In genomic region chr5:117473075-117473595, GRCh38 we compare ENCODE assay signal across 20 cellular contexts.
DNase-seq lines count a peak whose midpoint lies in the region; ATAC-seq and TF ChIP-seq lines count a peak whose summit lies in the region.
"Had no signal": no experiment of that assay in that cellular context is flagged by ENCODE, and none has a peak within 500 bp of the region (broad histone marks: within the 10 kb centered on the region; RNA-seq: fewer than 3 reads in every experiment).

No MANE protein-coding gene starts in this region.

- peaks cover 6% of the 10 kb centered on the region for H3K4me1 Mint-ChIP-seq in WTC11
- H3K4me1 Mint-ChIP-seq: activated B cell treated with CpG ODN at 0.5 μM for 24 hours; naive thymus-derived CD8-positive, alpha-beta T cell had no signal

- TF ChIP-seq EP300 in gastroesophageal sphincter (IDR thresholded peaks at IDR 0.05), result no peak

- no peaks in the 10 kb centered on the region for H3K36me3 Mint-ChIP-seq in WTC11
- H3K36me3 Mint-ChIP-seq: naive thymus-derived CD8-positive, alpha-beta T cell had no signal

- H3K27me3 Mint-ChIP-seq in WTC11 (ENCODE audit: low read depth), result no peaks in the 10 kb centered on the region
- H3K27me3 Mint-ChIP-seq: activated B cell treated with CpG ODN at 0.5 μM for 24 hours; naive thymus-derived CD8-positive, alpha-beta T cell had no signal

- no peaks in the 10 kb centered on the region for H3K9me3 Mint-ChIP-seq in WTC11
- H3K9me3 Mint-ChIP-seq: activated B cell treated with CpG ODN at 0.5 μM for 24 hours had no signal

- TF ChIP-seq CTCF in WTC11 (IDR thresholded peaks at IDR 0.05) (no peak), mucosa of descending colon (IDR thresholded peaks at IDR 0.05) (no peak), gastroesophageal sphincter (IDR thresholded peaks at IDR 0.05) (no peak)

- POLR2A ChIA-PET in WTC11 (lab: Charles Lee), result no interaction called here

- TF ChIP-seq POLR2A in gastroesophageal sphincter (IDR thresholded peaks at IDR 0.05), result no peak

- H3K4me3 Mint-ChIP-seq in WTC11, result no peak overlapping the region
- H3K4me3 Mint-ChIP-seq: activated B cell treated with CpG ODN at 0.5 μM for 24 hours; activated T-cell treated with anti-CD3 and anti-CD28 coated beads, Interleukin-2, amount 50 U/mL, for 72 hours; naive thymus-derived CD8-positive, alpha-beta T cell had no signal

- ATAC-seq in WTC11 (peak; percentile 38; the same call in 1 of the 2 replicates), mucosa of descending colon (no peak), gastroesophageal sphincter (no peak), GM18498 (IDR thresholded peaks at IDR 0.05; ENCODE audit: unreplicated experiment) (no peak)
- ATAC-seq: activated T-cell treated with anti-CD3 and anti-CD28 coated beads, Interleukin-2, amount 50 U/mL, for 72 hours; K562; naive thymus-derived CD8-positive, alpha-beta T cell had no signal

- no peaks in the 10 kb centered on the region for H3K36me3 ChIP-seq in neuron (ENCODE audit: insufficient read depth, low read length)
- no peaks in the 10 kb centered on the region for H3K36me3 ChIP-seq in mucosa of descending colon (ENCODE audit: low read depth)
- no peaks in the 10 kb centered on the region for H3K36me3 ChIP-seq in gastroesophageal sphincter
- H3K36me3 ChIP-seq: BLaER1, SJSA1 had no signal

- intact Hi-C loops in mucosa of descending colon (cut with DNase I, micrococcal nuclease), result no loop called here

- H3K4me1 ChIP-seq in neuron (ENCODE audit: insufficient read depth, low read length) (peaks cover 18% of the 10 kb centered on the region), mucosa of descending colon (ENCODE audit: low read depth) (no peaks in the 10 kb centered on the region), gastroesophageal sphincter (peaks cover 0 to 10% (median 0%) of the 10 kb centered on the region in 3 donors)
- H3K4me1 ChIP-seq: BLaER1, SJSA1 had no signal

- WGBS in gastroesophageal sphincter (ENCODE audit: low coverage in 1 of 2), 2 donors, result 23 to 33% methylated on average over 4 of the region's 4 CpGs

- peak overlapping the region; percentile 46; the same call in 1 of the 2 replicates for H3K27ac Mint-ChIP-seq in WTC11
- H3K27ac Mint-ChIP-seq: activated B cell treated with CpG ODN at 0.5 μM for 24 hours; activated T-cell treated with anti-CD3 and anti-CD28 coated beads, Interleukin-2, amount 50 U/mL, for 72 hours; naive thymus-derived CD8-positive, alpha-beta T cell had no signal

- no peak overlapping the region for H2AFZ ChIP-seq in neuron (ENCODE audit: low read depth, low read length)

- peak overlapping the region; percentile 2 for H3K4me3 ChIP-seq in neuron (ENCODE audit: low read length)
- no peak overlapping the region for H3K4me3 ChIP-seq in mucosa of descending colon
- H3K4me3 ChIP-seq in gastroesophageal sphincter, result no peak overlapping the region
- H3K4me3 ChIP-seq: BLaER1, K562, SJSA1 had no signal

- DNase-seq in DMS79 treated with DMSO at 0.1 percent for 48 hours (lab: John Stamatoyannopoulos, UW) (peak; percentile 8), NCI-H1694 (lab: John Stamatoyannopoulos, UW) (peak; percentile 25), WTC11 (ENCODE audit: low spot score) (no peak), mucosa of descending colon (no peak)
- no peak for DNase-seq in stimulated activated CD4-positive, alpha-beta T cell treated with anti-CD3 and anti-CD28 coated beads, Interleukin-15, amount 100 ng/mL, for 24 hours
- DNase-seq: activated B cell treated with CpG ODN at 0.5 μM for 24 hours; activated CD4-positive, alpha-beta T cell treated with anti-CD3 and anti-CD28 coated beads, Interleukin-2, amount 50 U/mL, for 1 hour; activated naive CD4-positive, alpha-beta T cell treated with Interleukin-2 at 50 U/mL for 16 hours; activated T-cell treated with anti-CD3 and anti-CD28 coated beads, Interleukin-2, amount 50 U/mL, for 72 hours; glutamatergic neuron; midbrain; naive thymus-derived CD8-positive, alpha-beta T cell; NCI-H526 treated with DMSO at 0.1 percent for 48 hours; trophoblast cell had no signal

- H3K27ac ChIP-seq in gastroesophageal sphincter, result no peak overlapping the region
- H3K27ac ChIP-seq: BLaER1, SJSA1 had no signal

- H3K27me3 ChIP-seq in neuron (ENCODE audit: insufficient read depth, low read length) (no peaks in the 10 kb centered on the region), gastroesophageal sphincter (no peaks in the 10 kb centered on the region)
- H3K27me3 ChIP-seq: BLaER1, SJSA1 had no signal

- CTCF ChIA-PET in WTC11 (lab: Charles Lee), result interaction anchor here (1.5 kb wide), 1 partner anchor 18 kb away, joined by 8 read pairs; no protein-coding TSS in a partner anchor

- H3K9me3 ChIP-seq in neuron (ENCODE audit: low read length) (no peaks in the 10 kb centered on the region), mucosa of descending colon (no peaks in the 10 kb centered on the region), gastroesophageal sphincter (no peaks in the 10 kb centered on the region)
- H3K9me3 ChIP-seq: BLaER1 had no signal

TF ChIP-seq in WTC11, 78 proteins besides CTCF, POLR2A, EP300 and RAD21:
- TF ChIP-seq, protein P1, sequence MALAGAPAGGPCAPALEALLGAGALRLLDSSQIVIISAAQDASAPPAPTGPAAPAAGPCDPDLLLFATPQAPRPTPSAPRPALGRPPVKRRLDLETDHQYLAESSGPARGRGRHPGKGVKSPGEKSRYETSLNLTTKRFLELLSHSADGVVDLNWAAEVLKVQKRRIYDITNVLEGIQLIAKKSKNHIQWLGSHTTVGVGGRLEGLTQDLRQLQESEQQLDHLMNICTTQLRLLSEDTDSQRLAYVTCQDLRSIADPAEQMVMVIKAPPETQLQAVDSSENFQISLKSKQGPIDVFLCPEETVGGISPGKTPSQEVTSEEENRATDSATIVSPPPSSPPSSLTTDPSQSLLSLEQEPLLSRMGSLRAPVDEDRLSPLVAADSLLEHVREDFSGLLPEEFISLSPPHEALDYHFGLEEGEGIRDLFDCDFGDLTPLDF (CRISPR knock-in tag; IDR thresholded peaks at IDR 0.05), result no peak
- TF ChIP-seq MLX (CRISPR knock-in tag; IDR thresholded peaks at IDR 0.05), result no peak
- TF ChIP-seq ZNF232 (CRISPR knock-in tag; IDR thresholded peaks at IDR 0.05), result no peak
- no peak for TF ChIP-seq MYBL2 (CRISPR knock-in tag; IDR thresholded peaks at IDR 0.05)
- TF ChIP-seq IRF2 (CRISPR knock-in tag; IDR thresholded peaks at IDR 0.05; ENCODE audit: borderline replicate concordance, low read depth), result no peak
- TF ChIP-seq CBFB (CRISPR knock-in tag; IDR thresholded peaks at IDR 0.05; ENCODE audit: low read depth), result no peak
- TF ChIP-seq, protein P2, sequence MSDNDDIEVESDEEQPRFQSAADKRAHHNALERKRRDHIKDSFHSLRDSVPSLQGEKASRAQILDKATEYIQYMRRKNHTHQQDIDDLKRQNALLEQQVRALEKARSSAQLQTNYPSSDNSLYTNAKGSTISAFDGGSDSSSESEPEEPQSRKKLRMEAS (CRISPR knock-in tag; IDR thresholded peaks at IDR 0.05), result no peak
- TF ChIP-seq ZNF281 (CRISPR knock-in tag; IDR thresholded peaks at IDR 0.05), result no peak
- no peak for TF ChIP-seq CREM (CRISPR knock-in tag; IDR thresholded peaks at IDR 0.05)
- no peak for TF ChIP-seq ZBTB21 (CRISPR knock-in tag; IDR thresholded peaks at IDR 0.05; ENCODE audit: borderline replicate concordance)
- TF ChIP-seq NFATC4 (CRISPR knock-in tag; IDR thresholded peaks at IDR 0.05), result no peak

Comparison
In these comparisons a context has a peak if more than half of its experiments do, and no peak if none do; other contexts are left out.
1. DNase-seq: peak in DMS79 treated with DMSO at 0.1 percent for 48 hours (single experiment) and NCI-H1694 (single experiment); none in WTC11 (single experiment), mucosa of descending colon (0 of 3) and stimulated activated CD4-positive, alpha-beta T cell treated with anti-CD3 and anti-CD28 coated beads, Interleukin-15, amount 100 ng/mL, for 24 hours (single experiment).